Comparison of ENCODE assay signal across 1 cellular context in genomic region chrX:102599084-102599949, GRCh38.
TF ChIP-seq lines count a peak whose summit lies in the region.

TSS of gene ARMCX5 (plus strand) at chrX:102599515. CDS start at chrX:102602142, 2,627 bp downstream.

TF ChIP-seq in HEK293, 187 proteins besides CTCF, POLR2A, EP300 and RAD21 (continued from another document):
- TF ChIP-seq HIC1 (tag by site-specific recombination; IDR thresholded peaks at IDR 0.05) (no peak), KLF7 (tag by site-specific recombination; IDR thresholded peaks at IDR 0.05; ENCODE audit: borderline replicate concordance) (no peak), KLF16 (tag by site-specific recombination; IDR thresholded peaks at IDR 0.05) (0 out of 2 replicates have a peak, but pooled peaks have one; percentile 47), ZNF629 (tag by site-specific recombination; IDR thresholded peaks at IDR 0.05) (peak; percentile 38; the same call in 1 of the 2 replicates), ZNF555 (tag by site-specific recombination; conservative IDR thresholded peaks at IDR 0.05) (0 out of 2 replicates have a peak, but pooled peaks have one; percentile 9), ZNF184 (tag by site-specific recombination; IDR thresholded peaks at IDR 0.05) (no peak), ZNF670 (tag by site-specific recombination; IDR thresholded peaks at IDR 0.05; ENCODE audit: low read depth) (no peak), ZNF626 (tag by site-specific recombination; IDR thresholded peaks at IDR 0.05) (no peak), SALL2 (tag by site-specific recombination; IDR thresholded peaks at IDR 0.05; ENCODE audit: borderline replicate concordance) (no peak)
